ENCODE assay signal across 1 cellular context in genomic region chr5:83085106-83085505, GRCh38.
TF ChIP-seq lines count a peak whose summit lies in the region.

No MANE protein-coding gene starts in this region.

TF ChIP-seq in HepG2, 621 proteins besides CTCF, POLR2A, EP300 and RAD21 (continued from another document and continues in another):
- TF ChIP-seq ARID4A (CRISPR knock-in tag; IDR thresholded peaks at IDR 0.05; ENCODE audit: borderline replicate concordance) (peak; percentile 39; the same call in 1 of the 2 replicates), XRCC5 (optimal IDR thresholded peaks at IDR 0.05; ENCODE audit: low read length) (no peak), FOXP1 (IDR thresholded peaks at IDR 0.05) (no peak), FOXP1 (CRISPR knock-in tag; IDR thresholded peaks at IDR 0.05) (peak; percentile 93), ZNF652 (CRISPR knock-in tag; IDR thresholded peaks at IDR 0.05; ENCODE audit: borderline replicate concordance, low read depth) (peak; percentile 27; the same call in 1 of the 2 replicates), ZNF609 (CRISPR knock-in tag; IDR thresholded peaks at IDR 0.05; ENCODE audit: borderline replicate concordance) (peak; percentile 97), ZNF549 (CRISPR knock-in tag; IDR thresholded peaks at IDR 0.05) (no peak), PPARG (CRISPR knock-in tag; conservative IDR thresholded peaks at IDR 0.05) (peak; percentile 55; the same call in 1 of the 2 replicates), ATF5 (CRISPR knock-in tag; IDR thresholded peaks at IDR 0.05; ENCODE audit: low read depth) (no peak), EZH2 (conservative IDR thresholded peaks at IDR 0.05; ENCODE audit: low read depth, low read length) (no peak), PHF5A (CRISPR knock-in tag; IDR thresholded peaks at IDR 0.05; ENCODE audit: low read depth, unreplicated experiment) (no peak), RFXAP (CRISPR knock-in tag; IDR thresholded peaks at IDR 0.05; ENCODE audit: borderline replicate concordance) (no peak; the same call in 1 of the 2 replicates), NR3C1 (CRISPR knock-in tag; IDR thresholded peaks at IDR 0.05) (no peak), RXRB (CRISPR knock-in tag; IDR thresholded peaks at IDR 0.05; ENCODE audit: borderline replicate concordance) (peak; percentile 93), FOXK2 (IDR thresholded peaks at IDR 0.05) (peak; percentile 68), ZC3H13 (CRISPR knock-in tag; IDR thresholded peaks at IDR 0.05) (no peak), KLF9 (CRISPR knock-in tag; IDR thresholded peaks at IDR 0.05; ENCODE audit: low read depth) (no peak), TFE3 (CRISPR knock-in tag; IDR thresholded peaks at IDR 0.05) (peak; percentile 72), ZKSCAN8 (CRISPR knock-in tag; IDR thresholded peaks at IDR 0.05; ENCODE audit: borderline replicate concordance) (0 out of 2 replicates have a peak, but pooled peaks have one; percentile 53), TMF1 (CRISPR knock-in tag; IDR thresholded peaks at IDR 0.05; ENCODE audit: low read depth) (no peak), MYPOP (CRISPR knock-in tag; IDR thresholded peaks at IDR 0.05) (peak; percentile 27; the same call in 1 of the 2 replicates), DPF2 (CRISPR knock-in tag; IDR thresholded peaks at IDR 0.05; ENCODE audit: borderline replicate concordance, low read depth) (peak; percentile 53; the same call in 1 of the 2 replicates), SNAI1 (CRISPR knock-in tag; IDR thresholded peaks at IDR 0.05; ENCODE audit: borderline replicate concordance) (no peak), RNF219 (CRISPR knock-in tag; IDR thresholded peaks at IDR 0.05) (no peak), CBX1 (IDR thresholded peaks at IDR 0.05; ENCODE audit: low read depth) (no peak), NAIF1 (CRISPR knock-in tag; IDR thresholded peaks at IDR 0.05; ENCODE audit: borderline replicate concordance) (no peak), CERS6 (CRISPR knock-in tag; IDR thresholded peaks at IDR 0.05) (no peak), SPEN (CRISPR knock-in tag; IDR thresholded peaks at IDR 0.05; ENCODE audit: low read depth) (no peak), KAT2B (IDR thresholded peaks at IDR 0.05; ENCODE audit: borderline replicate concordance, low read depth, low read length) (no peak), SMAD9 (CRISPR knock-in tag; IDR thresholded peaks at IDR 0.05) (no peak), ZNF142 (CRISPR knock-in tag; IDR thresholded peaks at IDR 0.05) (no peak), FOXK1 (CRISPR knock-in tag; IDR thresholded peaks at IDR 0.05; ENCODE audit: borderline replicate concordance, low read depth) (peak; percentile 97), KDM5B (CRISPR knock-in tag; IDR thresholded peaks at IDR 0.05; ENCODE audit: borderline replicate concordance) (no peak), SKI (IDR thresholded peaks at IDR 0.05; ENCODE audit: partially characterized antibody) (peak; percentile 74), PAX8 (CRISPR knock-in tag; IDR thresholded peaks at IDR 0.05; ENCODE audit: borderline replicate concordance) (no peak), TBX3 (IDR thresholded peaks at IDR 0.05; ENCODE audit: borderline replicate concordance) (peak; percentile 96), YEATS4 (CRISPR knock-in tag; IDR thresholded peaks at IDR 0.05; ENCODE audit: borderline replicate concordance) (no peak), SETDB1 (CRISPR knock-in tag; IDR thresholded peaks at IDR 0.05; ENCODE audit: borderline replicate concordance) (no peak), KLF11 (CRISPR knock-in tag; IDR thresholded peaks at IDR 0.05) (peak; percentile 64; the same call in 1 of the 2 replicates), ZNF10 (CRISPR knock-in tag; IDR thresholded peaks at IDR 0.05; ENCODE audit: borderline replicate concordance, low read depth) (no peak)
